ENCODE assay signal across 14 cellular contexts in genomic region chr1:147549526-147549925, GRCh38.
"Had no signal": no experiment of that assay in that cellular context is flagged by ENCODE, and none has a peak within 500 bp of the region (broad histone marks: within the 10 kb centered on the region; RNA-seq: fewer than 3 reads in every experiment).

No MANE protein-coding gene starts in this region.

- H3K9me3 Mint-ChIP-seq: endodermal cell, T-cell had no signal

- H3K36me3 Mint-ChIP-seq: T-cell had no signal

- DNase-seq: activated CD8-positive, alpha-beta memory T cell treated with anti-CD3 and anti-CD28 coated beads, Interleukin-2, amount 50 U/mL, for 48 hours; activated effector memory CD4-positive, alpha-beta T cell treated with Interleukin-2 at 50 U/mL for 16 hours; anterior cingulate cortex; cerebellar nuclear complex; dermis blood vessel endothelial cell; endodermal cell; erythroblast; retina; stimulated activated naive CD4-positive, alpha-beta T cell treated with Interleukin-2 at 50 U/mL for 16 hours; T-cell; testis; upper lobe of right lung had no signal

- H3K4me3 Mint-ChIP-seq: endodermal cell, neural progenitor cell had no signal

- H3K27ac Mint-ChIP-seq: endodermal cell, neural progenitor cell had no signal

- ATAC-seq: Right ventricle myocardium inferior, upper lobe of right lung had no signal

- H3K27me3 Mint-ChIP-seq: T-cell had no signal
